Comparison of ENCODE assay signal across 8 cellular contexts in genomic region chr10:84138478-84139125, GRCh38. TPM values are rescaled to one million over a fixed set of nuclear protein-coding genes. Genes with fewer than 3 reads are reported as not detected.
DNase-seq lines count a peak whose midpoint lies in the region; ATAC-seq and TF ChIP-seq lines count a peak whose summit lies in the region.

No MANE protein-coding gene starts in this region.

- DNase-seq in GM13976 (ENCODE audit: low spot score) (peak; percentile 19), NCI-H2029 (lab: John Stamatoyannopoulos, UW) (peak; percentile 39), foreskin keratinocyte (peak in 1 of 2 donors; percentile 9), gastrocnemius medialis (peak in 1 of 2 donors; percentile 18), RKO (ENCODE audit: low spot score) (no peak)
- peak; percentile 69 to 71 for DNase-seq in activated T-cell treated with anti-CD3 and anti-CD28 coated beads, Interleukin-2, amount 50 U/mL, for 72 hours

- H3K4me1 Mint-ChIP-seq in activated T-cell treated with anti-CD3 and anti-CD28 coated beads, Interleukin-2, amount 50 U/mL, for 72 hours (ENCODE audit: low read depth) = peaks cover 35% of the 10 kb centered on the region

- intact Hi-C loops in gastrocnemius medialis (cut with DNase I; ENCODE audit: low total_unique reads) = loop anchor here (5.0 to 10.0 kb wide), 2 partner anchors 189 to 286 kb away; partner anchors contain the start of gene CCSER2

- H3K27ac ChIP-seq in foreskin keratinocyte = peak overlapping the region; percentile 89
- peak overlapping the region; percentile 79 to 97 (median 88) for H3K27ac ChIP-seq in gastrocnemius medialis

- no peaks in the 10 kb centered on the region for H3K9me3 ChIP-seq in gastrocnemius medialis

- TF ChIP-seq POLR2A in gastrocnemius medialis (IDR thresholded peaks at IDR 0.05) = no peak

- peak overlapping the region; percentile 99 for H3K27ac Mint-ChIP-seq in activated T-cell treated with anti-CD3 and anti-CD28 coated beads, Interleukin-2, amount 50 U/mL, for 72 hours

- H3K4me1 ChIP-seq in foreskin keratinocyte = peaks cover 5% of the 10 kb centered on the region
- peaks cover 21 to 22% of the 10 kb centered on the region in 2 donors for H3K4me1 ChIP-seq in gastrocnemius medialis

- H3K36me3 ChIP-seq in gastrocnemius medialis = peaks cover 3 to 22% of the 10 kb centered on the region in 2 donors

- H3K27me3 Mint-ChIP-seq in activated T-cell treated with anti-CD3 and anti-CD28 coated beads, Interleukin-2, amount 50 U/mL, for 72 hours (ENCODE audit: low read depth) = no peaks in the 10 kb centered on the region

- no peaks in the 10 kb centered on the region for H3K27me3 ChIP-seq in foreskin keratinocyte
- no peaks in the 10 kb centered on the region for H3K27me3 ChIP-seq in gastrocnemius medialis

- peak overlapping the region; percentile 56 to 96 (median 74) for H3K4me3 ChIP-seq in gastrocnemius medialis

- H3K9me3 Mint-ChIP-seq in activated T-cell treated with anti-CD3 and anti-CD28 coated beads, Interleukin-2, amount 50 U/mL, for 72 hours = peaks cover 0 to 2% of the 10 kb centered on the region in 2 donors

- H3K4me3 Mint-ChIP-seq in activated T-cell treated with anti-CD3 and anti-CD28 coated beads, Interleukin-2, amount 50 U/mL, for 72 hours = peak overlapping the region; percentile 91 to 98

- peak; percentile 65 to 69 for ATAC-seq in activated T-cell treated with anti-CD3 and anti-CD28 coated beads, Interleukin-2, amount 50 U/mL, for 72 hours (replicated peaks in 1 of 2)
- ATAC-seq in foreskin keratinocyte (no peak), gastrocnemius medialis (peak in 1 of 2 donors; percentile 2), GM18498 (IDR thresholded peaks at IDR 0.05; ENCODE audit: unreplicated experiment) (no peak), HG03025 (IDR thresholded peaks at IDR 0.05; ENCODE audit: low FRiP score, unreplicated experiment) (no peak)

- TF ChIP-seq CTCF in GM13976 (IDR thresholded peaks at IDR 0.05; ENCODE audit: borderline replicate concordance, control extremely low read depth, extremely low read depth, insufficient read depth, missing control alignments) (no peak), foreskin keratinocyte (conservative IDR thresholded peaks at IDR 0.05) (no peak), gastrocnemius medialis (IDR thresholded peaks at IDR 0.05 in 4 of 5, conservative IDR thresholded peaks at IDR 0.05 in 1 of 5) (no peak)

- in situ Hi-C loops in GM13976 (cut with MboI; ENCODE audit: low sequenced_read_pairs, unreplicated experiment) = no loop called here
- in situ Hi-C loops in gastrocnemius medialis (cut with MboI; ENCODE audit: low sequenced_read_pairs in 4 of 4) = loop anchor here in 1 of 4 donors (25.0 kb wide), 1 partner anchor 199 kb away; the partner anchor contains the start of gene CCSER2

- H3K36me3 Mint-ChIP-seq in activated T-cell treated with anti-CD3 and anti-CD28 coated beads, Interleukin-2, amount 50 U/mL, for 72 hours (ENCODE audit: insufficient read depth in 2 of 2) = peaks cover 9 to 28% of the 10 kb centered on the region in 2 donors

RNA-seq across cellular contexts. Expression of gene GHITM, which starts 0.7 kb away (rescaled TPM):
- 100 to 1,000 TPM; 214 to 234 TPM for total RNA-seq in activated T-cell treated with anti-CD3 and anti-CD28 coated beads, Interleukin-2, amount 50 U/mL, for 72 hours
- total RNA-seq in foreskin keratinocyte = 120 and 128 TPM in 2 replicates
- 103 and 105 TPM in 2 replicates for polyA plus RNA-seq in foreskin keratinocyte
- total RNA-seq in gastrocnemius medialis = 100 to 1,000 TPM; 307 to 444 (median 358) TPM

RNA-seq across cellular contexts. Expression of gene GPR15LG, which starts 35.0 kb away (rescaled TPM):
- not detected for total RNA-seq in activated T-cell treated with anti-CD3 and anti-CD28 coated beads, Interleukin-2, amount 50 U/mL, for 72 hours
- total RNA-seq in foreskin keratinocyte (0.32 TPM in 1 of 2 replicates, not detected in the other), gastrocnemius medialis (under 1 TPM in 1 of 4 donors, not detected in 3; 0.92 TPM)
- not detected in 2 replicates for polyA plus RNA-seq in foreskin keratinocyte

RNA-seq across cellular contexts. Expression of gene CDHR1, which starts 55.7 kb away (rescaled TPM):
- 1 to 10 TPM in 1 of 2 donors, under 1 TPM in 1; 0.36 to 2.2 TPM for total RNA-seq in activated T-cell treated with anti-CD3 and anti-CD28 coated beads, Interleukin-2, amount 50 U/mL, for 72 hours
- total RNA-seq in foreskin keratinocyte = 0.92 and 1.8 TPM in 2 replicates
- 0.51 and 1.2 TPM in 2 replicates for polyA plus RNA-seq in foreskin keratinocyte
- total RNA-seq in gastrocnemius medialis = under 1 TPM in 1 of 4 donors, not detected in 3; 0.27 TPM

Comparison
In these comparisons a context has a peak if more than half of its experiments do, and no peak if none do; other contexts are left out.
1. ATAC-seq: peak in activated T-cell treated with anti-CD3 and anti-CD28 coated beads, Interleukin-2, amount 50 U/mL, for 72 hours (2 of 2); none in foreskin keratinocyte (single experiment), GM18498 (single experiment) and HG03025 (single experiment).